ENCODE assay signal across 10 cellular contexts in the genomic region with DNA sequence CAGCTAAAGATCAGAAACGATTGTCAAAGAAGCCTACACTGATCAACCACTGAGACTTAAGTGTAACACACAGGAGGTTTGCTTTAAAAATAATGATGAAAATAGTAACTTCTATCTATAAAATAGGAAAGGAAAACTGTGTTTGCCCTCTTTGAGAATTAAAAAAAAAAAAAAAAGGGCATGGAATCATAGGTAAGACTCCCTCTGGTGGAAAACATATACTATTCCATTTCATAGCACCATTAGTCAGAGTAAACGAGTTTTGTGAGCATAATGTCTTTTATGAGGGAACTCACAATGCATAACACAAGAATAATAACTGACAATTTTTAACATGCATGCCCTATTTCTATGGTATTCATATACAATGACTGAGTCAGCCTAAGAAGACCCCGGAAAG. TPM values are rescaled to one million over a fixed set of nuclear protein-coding genes. Genes with fewer than 3 reads are reported as not detected.
A peak's percentile ranks its signal among the peaks of the same experiment; 100 is the strongest.
DNase-seq lines count a peak whose midpoint lies in the region; ATAC-seq, FAIRE-seq and TF ChIP-seq lines count a peak whose summit lies in the region.
"Had no signal": no experiment of that assay in that cellular context is flagged by ENCODE, and none has a peak within 500 bp of the region (broad histone marks: within the 10 kb centered on the region; RNA-seq: fewer than 3 reads in every experiment).

No MANE protein-coding gene starts in this region.

- H3K4me1 Mint-ChIP-seq in astrocyte (ENCODE audit: low read depth, unreplicated experiment), result peaks cover 4% of the 10 kb centered on the region
- H3K4me1 Mint-ChIP-seq: activated B cell treated with CpG ODN at 0.5 μM for 24 hours; stimulated activated naive B cell treated with anti-CD40 and anti-IgM and Interleukin-4, amounts not matched to agents 10 μg/mL and 1 μg/mL and 100 μg/mL, for 72 hours had no signal

- ATAC-seq in HG03520 (IDR thresholded peaks at IDR 0.05; ENCODE audit: unreplicated experiment) (no peak), GM19324 (IDR thresholded peaks at IDR 0.05; ENCODE audit: low FRiP score, unreplicated experiment) (no peak), GM21619 (IDR thresholded peaks at IDR 0.05; ENCODE audit: unreplicated experiment) (no peak)
- ATAC-seq: stimulated activated naive B cell treated with anti-CD40 and anti-IgM and Interleukin-4, amounts not matched to agents 10 μg/mL and 1 μg/mL and 100 μg/mL, for 72 hours had no signal

- peaks cover 8% of the 10 kb centered on the region for H3K36me3 Mint-ChIP-seq in astrocyte (ENCODE audit: low read depth, unreplicated experiment)

- H3K9me2 ChIP-seq in DOHH2 (replicated peaks; ENCODE audit: control insufficient read depth, low read length), result no peaks in the 10 kb centered on the region
- H3K9me2 ChIP-seq in Loucy (replicated peaks; ENCODE audit: low read depth, low read length), result no peaks in the 10 kb centered on the region

- H3K4me3 ChIP-seq in DOHH2 (ENCODE audit: low read length) (no peak overlapping the region), Loucy (ENCODE audit: low read length, poor library complexity, severe bottlenecking) (no peak overlapping the region), astrocyte (ENCODE audit: insufficient read depth, low read depth, low read length) (no peak overlapping the region), mesenchymal stem cell (ENCODE audit: insufficient read depth in 1 of 2, low read depth in 1 of 2, low read length in 2 of 2) (no peak overlapping the region), vagina (no peak overlapping the region)

- H4K8ac ChIP-seq in mesenchymal stem cell (ENCODE audit: low read length), result no peak overlapping the region

- no peak overlapping the region for H2AFZ ChIP-seq in Loucy (ENCODE audit: low read length)
- H2AFZ ChIP-seq in astrocyte (ENCODE audit: low read depth, low read length), result no peak overlapping the region
- no peak overlapping the region for H2AFZ ChIP-seq in mesenchymal stem cell (ENCODE audit: low read depth, low read length)

- no peak overlapping the region for H3K18ac ChIP-seq in mesenchymal stem cell (ENCODE audit: low read depth in 1 of 2, low read length in 2 of 2)

- H3K27ac ChIP-seq in DOHH2 (ENCODE audit: low read depth, low read length), result no peak overlapping the region
- H3K27ac ChIP-seq in astrocyte (ENCODE audit: low read depth, low read length), result no peak overlapping the region
- no peak overlapping the region for H3K27ac ChIP-seq in mesenchymal stem cell (ENCODE audit: low read length, poor library complexity, severe bottlenecking)
- no peak overlapping the region for H3K27ac ChIP-seq in vagina

- no CpG with 5 or more reads among the region's 3 CpGs for WGBS in mesenchymal stem cell

- H4K91ac ChIP-seq in mesenchymal stem cell (ENCODE audit: low read length), result no peak overlapping the region

- peak; percentile 36 for TF ChIP-seq CTCF in DOHH2 (IDR thresholded peaks at IDR 0.05; ENCODE audit: low read depth, low read length, poor library complexity, severe bottlenecking)
- TF ChIP-seq CTCF in Loucy (conservative IDR thresholded peaks at IDR 0.05; ENCODE audit: low read length), result peak; percentile 62
- TF ChIP-seq CTCF in astrocyte (IDR thresholded peaks at IDR 0.05; ENCODE audit: insufficient read depth, low read depth, low read length), result peak; percentile 46
- peak in 1 of 3 experiments; percentile 11 for TF ChIP-seq CTCF in vagina (IDR thresholded peaks at IDR 0.05)

- no peaks in the 10 kb centered on the region for H3K79me2 ChIP-seq in DOHH2 (ENCODE audit: control insufficient read depth, low read length)
- H3K79me2 ChIP-seq in Loucy (ENCODE audit: insufficient read depth, low read length), result no peaks in the 10 kb centered on the region
- H3K79me2 ChIP-seq in astrocyte (ENCODE audit: insufficient read depth, low read length), result no peaks in the 10 kb centered on the region

- H3K36me3 ChIP-seq in DOHH2 (ENCODE audit: control insufficient read depth, low read length), result peaks cover 74% of the 10 kb centered on the region
- peaks cover 13% of the 10 kb centered on the region; the same call in 1 of the 2 replicates for H3K36me3 ChIP-seq in Loucy (ENCODE audit: insufficient read depth, low read length)
- H3K36me3 ChIP-seq in astrocyte (ENCODE audit: insufficient read depth, low read length), result peaks cover 25% of the 10 kb centered on the region
- H3K36me3 ChIP-seq in mesenchymal stem cell (ENCODE audit: control insufficient read depth in 1 of 2, insufficient read depth in 2 of 2, low read depth in 1 of 2, low read length in 2 of 2), result peaks cover 0 to 96% of the 10 kb centered on the region in 2 experiments
- peaks cover 0 to 38% of the 10 kb centered on the region in 2 donors for H3K36me3 ChIP-seq in vagina

- no peak overlapping the region for H2BK120ac ChIP-seq in mesenchymal stem cell (ENCODE audit: low read depth, low read length)

- no peak overlapping the region for H3K9ac ChIP-seq in Loucy (ENCODE audit: low read depth, low read length, poor library complexity, severe bottlenecking)
- H3K9ac ChIP-seq in astrocyte (ENCODE audit: low read length), result no peak overlapping the region
- H3K9ac ChIP-seq in mesenchymal stem cell (ENCODE audit: low read length), result no peak overlapping the region

- no peak overlapping the region for H2BK5ac ChIP-seq in mesenchymal stem cell (ENCODE audit: low read depth, low read length, poor library complexity, severe bottlenecking)

- H2BK12ac ChIP-seq in mesenchymal stem cell (ENCODE audit: low read length in 2 of 2), result no peak overlapping the region

- peaks cover 8% of the 10 kb centered on the region for H3K79me1 ChIP-seq in mesenchymal stem cell (replicated peaks; ENCODE audit: low read length, poor library complexity, severe bottlenecking)

- H4K20me1 ChIP-seq in DOHH2 (ENCODE audit: control insufficient read depth, insufficient read depth, low read depth, low read length) (no peaks in the 10 kb centered on the region), Loucy (ENCODE audit: insufficient read depth, low read length, poor library complexity, severe bottlenecking) (no peaks in the 10 kb centered on the region), astrocyte (ENCODE audit: insufficient read depth, low read length) (no peaks in the 10 kb centered on the region)

- no peaks in the 10 kb centered on the region for H3K27me3 Mint-ChIP-seq in astrocyte (ENCODE audit: low read depth, unreplicated experiment)
- H3K27me3 Mint-ChIP-seq: activated B cell treated with CpG ODN at 0.5 μM for 24 hours; stimulated activated naive B cell treated with anti-CD40 and anti-IgM and Interleukin-4, amounts not matched to agents 10 μg/mL and 1 μg/mL and 100 μg/mL, for 72 hours had no signal

- no peak overlapping the region for H3K23ac ChIP-seq in mesenchymal stem cell (ENCODE audit: low read length in 2 of 2)

- no peak overlapping the region for H2BK15ac ChIP-seq in mesenchymal stem cell (ENCODE audit: low read depth, poor library complexity, severe bottlenecking)

- no peak overlapping the region for H2AK5ac ChIP-seq in mesenchymal stem cell (ENCODE audit: low read length, severe bottlenecking)

- no peak overlapping the region for H3K14ac ChIP-seq in mesenchymal stem cell (ENCODE audit: low read length in 2 of 2)

- no peak overlapping the region for H3K4ac ChIP-seq in mesenchymal stem cell (ENCODE audit: low read depth in 1 of 2, low read length in 2 of 2)

- DNase-seq in astrocyte (ENCODE audit: low read depth) (peak; percentile 10), mesenchymal stem cell (peak; percentile 35), vagina (ENCODE audit: extremely low spot score in 2 of 2) (no peak)
- DNase-seq: activated B cell treated with CpG ODN at 0.5 μM for 24 hours; stimulated activated naive B cell treated with anti-CD40 and anti-IgM and Interleukin-4, amounts not matched to agents 10 μg/mL and 1 μg/mL and 100 μg/mL, for 72 hours had no signal

- H3K27me3 ChIP-seq in DOHH2 (ENCODE audit: control insufficient read depth, low read length) (no peaks in the 10 kb centered on the region), Loucy (ENCODE audit: insufficient read depth, low read length, poor library complexity, severe bottlenecking) (no peaks in the 10 kb centered on the region), astrocyte (ENCODE audit: insufficient read depth, low read length) (no peaks in the 10 kb centered on the region), mesenchymal stem cell (ENCODE audit: control insufficient read depth in 1 of 2, insufficient read depth in 1 of 2, low read length in 2 of 2) (no peaks in the 10 kb centered on the region), vagina (no peaks in the 10 kb centered on the region)

- H3K9me3 Mint-ChIP-seq in astrocyte (ENCODE audit: unreplicated experiment), result no peaks in the 10 kb centered on the region
- H3K9me3 Mint-ChIP-seq: activated B cell treated with CpG ODN at 0.5 μM for 24 hours; stimulated activated naive B cell treated with anti-CD40 and anti-IgM and Interleukin-4, amounts not matched to agents 10 μg/mL and 1 μg/mL and 100 μg/mL, for 72 hours had no signal

- no peaks in the 10 kb centered on the region for H3K9me3 ChIP-seq in DOHH2 (ENCODE audit: control insufficient read depth, insufficient read depth, low read length)
- H3K9me3 ChIP-seq in Loucy (ENCODE audit: insufficient read depth, low read depth, low read length), result no peaks in the 10 kb centered on the region
- no peaks in the 10 kb centered on the region for H3K9me3 ChIP-seq in astrocyte (ENCODE audit: insufficient read depth, low read depth, low read length)
- H3K9me3 ChIP-seq in mesenchymal stem cell (ENCODE audit: control insufficient read depth, low read length), result no peaks in the 10 kb centered on the region
- H3K9me3 ChIP-seq in vagina, result no peaks in the 10 kb centered on the region

- TF ChIP-seq POLR2A in vagina (IDR thresholded peaks at IDR 0.05), result no peak

- no peaks in the 10 kb centered on the region for H3K4me1 ChIP-seq in DOHH2 (ENCODE audit: control insufficient read depth, low read length)
- H3K4me1 ChIP-seq in Loucy (ENCODE audit: insufficient read depth, low read length, poor library complexity, severe bottlenecking), result no peaks in the 10 kb centered on the region
- H3K4me1 ChIP-seq in astrocyte (ENCODE audit: insufficient read depth, low read length), result no peaks in the 10 kb centered on the region
- H3K4me1 ChIP-seq in mesenchymal stem cell (ENCODE audit: control insufficient read depth, insufficient read depth, low read depth, low read length), result no peaks in the 10 kb centered on the region
- H3K4me1 ChIP-seq in vagina, result no peaks in the 10 kb centered on the region

- H3K4me2 ChIP-seq in DOHH2 (ENCODE audit: low read length) (no peak overlapping the region), Loucy (ENCODE audit: low read depth, low read length, poor library complexity, severe bottlenecking) (no peak overlapping the region), astrocyte (ENCODE audit: low read length) (no peak overlapping the region), mesenchymal stem cell (ENCODE audit: low read length, poor library complexity, severe bottlenecking) (no peak overlapping the region)

- intact Hi-C loops in vagina (cut with DNase I), result no loop called here

- peaks cover 5% of the 10 kb centered on the region; the same call in 1 of the 2 replicates for H3F3A ChIP-seq in DOHH2 (ENCODE audit: control insufficient read depth, insufficient read depth)
- no peaks in the 10 kb centered on the region; the same call in 1 of the 2 replicates for H3F3A ChIP-seq in Loucy (ENCODE audit: low read depth)

- no peak for FAIRE-seq in astrocyte (lab: Jason Lieb, UNC)

- no peak overlapping the region for H3K4me3 Mint-ChIP-seq in astrocyte (ENCODE audit: unreplicated experiment)
- H3K4me3 Mint-ChIP-seq: activated B cell treated with CpG ODN at 0.5 μM for 24 hours; stimulated activated naive B cell treated with anti-CD40 and anti-IgM and Interleukin-4, amounts not matched to agents 10 μg/mL and 1 μg/mL and 100 μg/mL, for 72 hours had no signal

- H3K27ac Mint-ChIP-seq in astrocyte (ENCODE audit: unreplicated experiment), result no peak overlapping the region
- H3K27ac Mint-ChIP-seq: activated B cell treated with CpG ODN at 0.5 μM for 24 hours; stimulated activated naive B cell treated with anti-CD40 and anti-IgM and Interleukin-4, amounts not matched to agents 10 μg/mL and 1 μg/mL and 100 μg/mL, for 72 hours had no signal

RNA-seq across cellular contexts. Expression of gene SLC35F5, which starts 36.3 kb away (rescaled TPM):
- 103 and 109 TPM in 2 replicates for total RNA-seq in astrocyte
- 46.0 TPM for polyA plus RNA-seq in mesenchymal stem cell (2013, experiment 1 of 2)
- 48.9 TPM for polyA plus RNA-seq in mesenchymal stem cell (2013, experiment 2 of 2)
- 64.6 TPM for total RNA-seq in vagina

Comparison
In these comparisons a context has a peak if more than half of its experiments do, and no peak if none do; other contexts are left out.
1. DNase-seq: peak in astrocyte (single experiment) and mesenchymal stem cell (single experiment); none in vagina (0 of 2).